Comparison of ENCODE assay signal across 22 cellular contexts in genomic region chr5:157965989-157966388, GRCh38.
"Had no signal": no experiment of that assay in that cellular context is flagged by ENCODE, and none has a peak within 500 bp of the region (broad histone marks: within the 10 kb centered on the region; RNA-seq: fewer than 3 reads in every experiment).

No MANE protein-coding gene starts in this region.

- H3K9me3 Mint-ChIP-seq: memory B cell; nephron; stimulated activated memory B cell treated with anti-CD40 and anti-IgM and Interleukin-4, amounts not matched to agents 10 μg/mL and 1 μg/mL and 100 μg/mL, for 72 hours; stimulated activated naive CD8-positive, alpha-beta T cell treated with anti-CD3 and anti-CD28 coated beads, Interleukin-15, Interleukin-2, amounts not matched to agents 100 ng/mL and 50 ng/mL, for 24 hours had no signal

- H3K4me3 ChIP-seq: coronary artery, heart left ventricle, left ventricle myocardium inferior, lower lobe of right lung, prostate gland, right lobe of liver, tibial artery, upper lobe of right lung, vagina had no signal

- ATAC-seq: heart left ventricle; left cardiac atrium; lower lobe of right lung; right lobe of liver; stimulated activated memory B cell treated with anti-CD40 and anti-IgM and Interleukin-4, amounts not matched to agents 10 μg/mL and 1 μg/mL and 100 μg/mL, for 72 hours; upper lobe of right lung had no signal

- H3K36me3 Mint-ChIP-seq: memory B cell; stimulated activated memory B cell treated with anti-CD40 and anti-IgM and Interleukin-4, amounts not matched to agents 10 μg/mL and 1 μg/mL and 100 μg/mL, for 72 hours had no signal

- H3K27me3 Mint-ChIP-seq: memory B cell; stimulated activated memory B cell treated with anti-CD40 and anti-IgM and Interleukin-4, amounts not matched to agents 10 μg/mL and 1 μg/mL and 100 μg/mL, for 72 hours; stimulated activated naive CD8-positive, alpha-beta T cell treated with anti-CD3 and anti-CD28 coated beads, Interleukin-15, Interleukin-2, amounts not matched to agents 100 ng/mL and 50 ng/mL, for 24 hours had no signal

- H3K27me3 ChIP-seq: heart left ventricle, right lobe of liver, tibial artery, upper lobe of right lung had no signal

- H3K36me3 ChIP-seq: heart left ventricle, left ventricle myocardium inferior, lower lobe of right lung, prostate gland, right lobe of liver, tibial artery, upper lobe of right lung, vagina had no signal

- H3K4me3 Mint-ChIP-seq: memory B cell; nephron; stimulated activated memory B cell treated with anti-CD40 and anti-IgM and Interleukin-4, amounts not matched to agents 10 μg/mL and 1 μg/mL and 100 μg/mL, for 72 hours; stimulated activated naive CD8-positive, alpha-beta T cell treated with anti-CD3 and anti-CD28 coated beads, Interleukin-15, Interleukin-2, amounts not matched to agents 100 ng/mL and 50 ng/mL, for 24 hours had no signal

- H3K9me3 ChIP-seq: heart left ventricle, left ventricle myocardium inferior, lower lobe of right lung, prostate gland, right lobe of liver, tibial artery, upper lobe of right lung, vagina had no signal

- DNase-seq: effector CD4-positive, alpha-beta T cell; foreskin melanocyte; heart left ventricle; hippocampal formation; kidney; left cardiac atrium; left ventricle myocardium inferior; lower lobe of right lung; midbrain; right lobe of liver; stimulated activated CD4-positive, alpha-beta T cell treated with anti-CD3 and anti-CD28 coated beads, Interleukin-4, amount 100 ng/mL, for 1 hour; stimulated activated CD8-positive, alpha-beta memory T cell treated with anti-CD3 and anti-CD28 coated beads, Interleukin-4, amount 100 ng/mL, for 48 hours; tibial artery; upper lobe of right lung had no signal

- H3K4me1 ChIP-seq: heart left ventricle, left ventricle myocardium inferior, lower lobe of right lung, prostate gland, right lobe of liver, tibial artery, upper lobe of right lung, vagina had no signal

- H3K27ac ChIP-seq: coronary artery, heart left ventricle, left ventricle myocardium inferior, lower lobe of right lung, prostate gland, right lobe of liver, tibial artery, upper lobe of right lung, vagina had no signal

- H3K4me1 Mint-ChIP-seq: memory B cell; stimulated activated memory B cell treated with anti-CD40 and anti-IgM and Interleukin-4, amounts not matched to agents 10 μg/mL and 1 μg/mL and 100 μg/mL, for 72 hours had no signal

- H3K9ac ChIP-seq: parathyroid adenoma had no signal

- H3K79me2 ChIP-seq: parathyroid adenoma had no signal

- H3K27ac Mint-ChIP-seq: memory B cell; stimulated activated memory B cell treated with anti-CD40 and anti-IgM and Interleukin-4, amounts not matched to agents 10 μg/mL and 1 μg/mL and 100 μg/mL, for 72 hours; stimulated activated naive CD8-positive, alpha-beta T cell treated with anti-CD3 and anti-CD28 coated beads, Interleukin-15, Interleukin-2, amounts not matched to agents 100 ng/mL and 50 ng/mL, for 24 hours had no signal
